Comparison of ENCODE assay signal across 22 cellular contexts in genomic region chr11:20119315-20119714, GRCh38. TPM values are rescaled to one million over a fixed set of nuclear protein-coding genes. Genes with fewer than 3 reads are reported as not detected.
"Had no signal": no experiment of that assay in that cellular context is flagged by ENCODE, and none has a peak within 500 bp of the region (broad histone marks: within the 10 kb centered on the region; RNA-seq: fewer than 3 reads in every experiment).

No MANE protein-coding gene starts in this region.

- H3K9me3 ChIP-seq: SK-N-SH had no signal

- H3K9ac ChIP-seq: SK-N-SH had no signal

- H3K27ac ChIP-seq: HL-60, RWPE1 had no signal

- FAIRE-seq: HTR-8/SVneo had no signal

- ATAC-seq: Panc1 had no signal

- H3K9me2 ChIP-seq: SK-N-SH had no signal

- H3K4me2 ChIP-seq: SK-N-SH had no signal

- DNase-seq: Karpas-422, KG1, MM.1S, NCI-H1092 treated with DMSO at 0.1 percent for 48 hours, NCI-H1436, NCI-H187, NCI-H2029, NCI-H2081 treated with DMSO at 0.1 percent for 48 hours, NCI-H2171, NCI-H226, NCI-H446, NCI-H510A, NCI-H524 treated with DMSO at 0.1 percent for 48 hours, NCI-H69, NCI-H774, SHP77, SK-N-SH had no signal

RNA-seq across cellular contexts. Expression of gene DBX1, which starts 41.0 kb away (rescaled TPM):
- total RNA-seq: SK-MEL-5 had no signal
- polyA plus RNA-seq: SK-N-SH had no signal
